ENCODE assay signal across 20 cellular contexts in the genomic region with DNA sequence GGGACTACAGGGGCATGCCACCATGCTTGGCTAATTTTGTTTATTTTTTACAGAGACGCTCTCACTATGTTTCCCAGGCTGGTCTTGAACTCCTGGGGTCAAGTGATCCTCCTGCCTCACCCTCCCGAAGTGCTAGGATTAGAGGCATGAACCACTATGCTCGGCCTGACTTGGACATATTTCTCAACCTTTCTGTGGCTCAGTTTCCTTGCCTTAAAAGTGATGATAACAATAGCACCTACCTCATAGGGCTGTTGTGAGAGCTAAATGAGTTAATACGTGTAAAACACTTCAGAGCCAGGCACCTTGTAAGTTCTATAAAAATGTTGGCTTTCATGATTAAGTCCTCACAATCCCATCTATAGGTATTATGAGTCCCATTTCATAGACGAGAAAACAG.
DNase-seq lines count a peak whose midpoint lies in the region; ATAC-seq and TF ChIP-seq lines count a peak whose summit lies in the region.
"Had no signal": no experiment of that assay in that cellular context is flagged by ENCODE, and none has a peak within 500 bp of the region (broad histone marks: within the 10 kb centered on the region; RNA-seq: fewer than 3 reads in every experiment).

No MANE protein-coding gene starts in this region.

- no peak for TF ChIP-seq CTCF in HFFc6 (IDR thresholded peaks at IDR 0.05)
- TF ChIP-seq CTCF in coronary artery (IDR thresholded peaks at IDR 0.05): no peak
- TF ChIP-seq CTCF in osteoblast (IDR thresholded peaks at IDR 0.05; ENCODE audit: extremely low read depth, low read depth, low read length): no peak
- TF ChIP-seq CTCF in testis (IDR thresholded peaks at IDR 0.05): no peak

- peaks cover 38% of the 10 kb centered on the region for H3K4me1 Mint-ChIP-seq in HFFc6 (ENCODE audit: low read depth)
- H3K4me1 Mint-ChIP-seq: activated CD4-positive, alpha-beta T cell treated with anti-CD3 and anti-CD28 coated beads, Interleukin-2, amount 10 ng/mL, durations not matched to agents 7 days and 5 days; activated naive CD4-positive, alpha-beta T cell treated with anti-CD3 and anti-CD28 coated beads, Interleukin-2, amount 50 U/mL, for 24 hours; activated T-helper 17 cell treated with anti-CD3 and anti-CD28 coated beads, Interleukin-2, amount 50 U/mL, for 72 hours; H9 had no signal

- H3K27ac ChIP-seq in coronary artery (peak overlapping the region; percentile 76 to 89), osteoblast (ENCODE audit: low read depth, low read length) (no peak overlapping the region), testis (peak overlapping the region; percentile 37 to 75)
- H3K27ac ChIP-seq: RWPE1 had no signal

- peak overlapping the region; percentile 73; the same call in 1 of the 2 replicates for H3K4me3 Mint-ChIP-seq in HFFc6
- H3K4me3 Mint-ChIP-seq: activated CD4-positive, alpha-beta T cell treated with anti-CD3 and anti-CD28 coated beads, Interleukin-2, amount 10 ng/mL, durations not matched to agents 7 days and 5 days; activated naive CD4-positive, alpha-beta T cell treated with anti-CD3 and anti-CD28 coated beads, Interleukin-2, amount 50 U/mL, for 24 hours; activated T-helper 17 cell treated with anti-CD3 and anti-CD28 coated beads, Interleukin-2, amount 50 U/mL, for 72 hours; H9 had no signal

- WGBS in testis, 2 donors: 67 to 74% methylated on average over 5 of the region's 5 CpGs

- no peak for ATAC-seq in HG03354 (IDR thresholded peaks at IDR 0.05; ENCODE audit: poor library complexity, severe bottlenecking, unreplicated experiment)
- ATAC-seq: activated T-helper 17 cell treated with anti-CD3 and anti-CD28 coated beads, Interleukin-2, amount 50 U/mL, for 72 hours; SK-N-SH treated with all-trans-retinoic acid at 6 μM for 48 hours had no signal

- no peak for TF ChIP-seq POLR2A in testis (IDR thresholded peaks at IDR 0.05)

- H3K27ac Mint-ChIP-seq in HFFc6: no peak overlapping the region
- H3K27ac Mint-ChIP-seq: activated CD4-positive, alpha-beta T cell treated with anti-CD3 and anti-CD28 coated beads, Interleukin-2, amount 10 ng/mL, durations not matched to agents 7 days and 5 days; activated naive CD4-positive, alpha-beta T cell treated with anti-CD3 and anti-CD28 coated beads, Interleukin-2, amount 50 U/mL, for 24 hours; activated T-helper 17 cell treated with anti-CD3 and anti-CD28 coated beads, Interleukin-2, amount 50 U/mL, for 72 hours; H9 had no signal

- H3K9me3 ChIP-seq in osteoblast (ENCODE audit: low read depth, low read length) (no peaks in the 10 kb centered on the region), testis (no peaks in the 10 kb centered on the region)
- H3K9me3 ChIP-seq: left lung had no signal

- no peaks in the 10 kb centered on the region for H3K79me2 ChIP-seq in osteoblast (ENCODE audit: insufficient read depth, low read length)

- H3K4me3 ChIP-seq in coronary artery (peak overlapping the region; percentile 67), osteoblast (ENCODE audit: insufficient read depth, low read length) (peak overlapping the region; percentile 76), testis (no peak overlapping the region)

- H3K4me2 ChIP-seq in osteoblast (ENCODE audit: insufficient read depth, low read length): peak overlapping the region; percentile 98

- peak overlapping the region; percentile 95 for H2AFZ ChIP-seq in osteoblast (ENCODE audit: low read length)

- H3K36me3 Mint-ChIP-seq in HFFc6 (ENCODE audit: low read depth): no peaks in the 10 kb centered on the region
- H3K36me3 Mint-ChIP-seq: activated naive CD4-positive, alpha-beta T cell treated with anti-CD3 and anti-CD28 coated beads, Interleukin-2, amount 50 U/mL, for 24 hours had no signal

- H3K9me3 Mint-ChIP-seq in HFFc6: no peaks in the 10 kb centered on the region
- H3K9me3 Mint-ChIP-seq: activated CD4-positive, alpha-beta T cell treated with anti-CD3 and anti-CD28 coated beads, Interleukin-2, amount 10 ng/mL, durations not matched to agents 7 days and 5 days; activated naive CD4-positive, alpha-beta T cell treated with anti-CD3 and anti-CD28 coated beads, Interleukin-2, amount 50 U/mL, for 24 hours; activated T-helper 17 cell treated with anti-CD3 and anti-CD28 coated beads, Interleukin-2, amount 50 U/mL, for 72 hours; H9 had no signal

- peaks cover 25% of the 10 kb centered on the region for H3K4me1 ChIP-seq in osteoblast (ENCODE audit: insufficient read depth, low read length)
- peaks cover 4% of the 10 kb centered on the region for H3K4me1 ChIP-seq in testis
- H3K4me1 ChIP-seq: left lung had no signal

- peaks cover 3% of the 10 kb centered on the region for H3K27me3 Mint-ChIP-seq in HFFc6 (ENCODE audit: insufficient read depth)
- H3K27me3 Mint-ChIP-seq: activated CD4-positive, alpha-beta T cell treated with anti-CD3 and anti-CD28 coated beads, Interleukin-2, amount 10 ng/mL, durations not matched to agents 7 days and 5 days; activated naive CD4-positive, alpha-beta T cell treated with anti-CD3 and anti-CD28 coated beads, Interleukin-2, amount 50 U/mL, for 24 hours had no signal

- no peaks in the 10 kb centered on the region for H3K36me3 ChIP-seq in osteoblast (ENCODE audit: insufficient read depth, low read length)
- H3K36me3 ChIP-seq in testis (ENCODE audit: low read depth, missing control alignments): no peaks in the 10 kb centered on the region
- H3K36me3 ChIP-seq: left lung had no signal

- H4K20me1 ChIP-seq in osteoblast (ENCODE audit: insufficient read depth, low read length): no peaks in the 10 kb centered on the region

- H3K27me3 ChIP-seq in osteoblast (ENCODE audit: insufficient read depth, low read length) (peaks cover 3% of the 10 kb centered on the region), testis (no peaks in the 10 kb centered on the region)
- H3K27me3 ChIP-seq: left lung had no signal

- DNase-seq in HFFc6: no peak
- DNase-seq in coronary artery (ENCODE audit: low spot score): no peak
- DNase-seq in osteoblast (ENCODE audit: insufficient read length, low spot score, missing footprints): no peak
- DNase-seq in testis: no peak
- no peak for DNase-seq in dermis blood vessel endothelial cell
- no peak for DNase-seq in cerebellum (ENCODE audit: low spot score)
- DNase-seq in HuH-7 (ENCODE audit: low spot score): no peak
- DNase-seq: activated CD4-positive, alpha-beta T cell treated with anti-CD3 and anti-CD28 coated beads, Interleukin-2, amount 10 ng/mL, durations not matched to agents 7 days and 5 days; Calu3; central memory CD4-positive, alpha-beta T cell; H9; left lung; MV-4-11; NCI-H1694 treated with DMSO at 0.1 percent for 48 hours; stimulated activated CD4-positive, alpha-beta T cell treated with anti-CD3 and anti-CD28 coated beads, Interleukin-1b, Interleukin-23, amount 100 ng/mL, for 48 hours had no signal

- intact Hi-C loops in testis (cut with DNase I; ENCODE audit: low total_unique reads): no loop called here

Comparison
In these comparisons a context has a peak if more than half of its experiments do, and no peak if none do; other contexts are left out.
1. H3K4me3 ChIP-seq: peak in coronary artery (single experiment) and osteoblast (single experiment); none in testis (0 of 2).